Comparison of ENCODE assay signal across 14 cellular contexts in the genomic region with DNA sequence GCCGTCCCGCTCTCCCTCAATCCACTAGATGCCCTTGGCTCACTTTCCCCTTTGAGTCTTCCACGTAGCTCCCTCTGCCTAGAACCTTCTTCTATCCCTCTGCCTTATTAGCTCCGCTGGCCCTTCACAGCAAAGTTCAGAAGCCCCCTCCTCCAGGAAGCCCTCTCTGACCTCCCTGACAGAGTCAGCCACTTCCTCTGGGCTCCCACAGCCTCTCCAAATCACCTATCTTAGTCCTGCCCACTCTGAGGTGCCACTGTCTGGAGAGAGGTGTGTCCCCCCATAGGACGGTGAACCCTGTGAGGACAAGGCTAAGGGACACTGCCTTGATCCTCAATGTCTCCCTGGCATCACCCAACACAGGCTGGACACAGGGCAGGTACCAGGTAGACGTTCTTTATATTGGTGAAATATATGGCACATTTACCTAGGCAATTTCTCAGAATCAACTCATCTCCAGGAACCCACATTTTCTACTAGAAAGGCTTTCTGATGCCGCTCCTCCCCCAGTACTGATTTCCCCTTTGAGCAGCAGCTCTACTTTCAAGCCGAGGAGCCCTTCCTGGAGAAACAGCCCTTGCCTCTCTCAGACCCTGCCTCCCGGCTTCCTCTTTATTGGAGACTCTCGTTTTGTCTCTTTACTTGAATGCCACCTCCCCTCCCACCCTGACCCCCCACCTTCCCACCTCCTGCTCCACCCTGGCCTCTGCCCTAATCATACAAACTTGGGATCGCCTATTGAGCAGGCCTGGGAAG. TPM values are rescaled to one million over a fixed set of nuclear protein-coding genes. Genes with fewer than 3 reads are reported as not detected.
DNase-seq lines count a peak whose midpoint lies in the region; ATAC-seq, FAIRE-seq and TF ChIP-seq lines count a peak whose summit lies in the region.
"Had no signal": no experiment of that assay in that cellular context is flagged by ENCODE, and none has a peak within 500 bp of the region (broad histone marks: within the 10 kb centered on the region; RNA-seq: fewer than 3 reads in every experiment).

No MANE protein-coding gene starts in this region.

- H3K36me3 Mint-ChIP-seq in activated CD8-positive, alpha-beta T cell treated with anti-CD3 and anti-CD28 coated beads for 36 hours (ENCODE audit: low read depth): peaks cover 38% of the 10 kb centered on the region

- no peaks in the 10 kb centered on the region for H3K27me3 Mint-ChIP-seq in activated CD8-positive, alpha-beta T cell treated with anti-CD3 and anti-CD28 coated beads for 36 hours

- no peak for TF ChIP-seq CTCF in activated CD8-positive, alpha-beta T cell treated with anti-CD3 and anti-CD28 coated beads for 36 hours (IDR thresholded peaks at IDR 0.05)
- TF ChIP-seq CTCF in upper lobe of right lung (IDR thresholded peaks at IDR 0.05) (no peak), mucosa of descending colon (IDR thresholded peaks at IDR 0.05) (no peak)

- intact Hi-C loops in activated CD8-positive, alpha-beta T cell treated with anti-CD3 and anti-CD28 coated beads for 36 hours (cut with micrococcal nuclease): loop anchor here (5.0 to 10.0 kb wide), 2 partner anchors 40 to 92 kb away; a partner anchor contains a TSS
- intact Hi-C loops in upper lobe of right lung (cut with DNase I) (no loop called here), mucosa of descending colon (cut with DNase I, micrococcal nuclease) (no loop called here)

- H3K36me3 ChIP-seq in upper lobe of right lung: no peaks in the 10 kb centered on the region
- H3K36me3 ChIP-seq in mucosa of descending colon (ENCODE audit: low read depth): no peaks in the 10 kb centered on the region
- H3K36me3 ChIP-seq: adrenal gland had no signal

- H3K4me1 Mint-ChIP-seq in activated CD8-positive, alpha-beta T cell treated with anti-CD3 and anti-CD28 coated beads for 36 hours (ENCODE audit: low read depth): peaks cover 46% of the 10 kb centered on the region

- FAIRE-seq in frontal cortex (lab: Jason Lieb, UNC): no peak
- FAIRE-seq: colon, HepG2, RCC 7860 had no signal

- no peak overlapping the region for H3K4me3 ChIP-seq in upper lobe of right lung
- H3K4me3 ChIP-seq in mucosa of descending colon: no peak overlapping the region
- H3K4me3 ChIP-seq: adrenal gland had no signal

- POLR2A ChIA-PET in activated CD8-positive, alpha-beta T cell treated with anti-CD3 and anti-CD28 coated beads for 36 hours (lab: Charles Lee): interaction anchor here (1.0 to 1.2 kb wide), 3 partner anchors 12 to 50 kb away, joined by 3 read pairs; a partner anchor contains a TSS

- H3K27ac ChIP-seq in upper lobe of right lung: peak overlapping the region; percentile 1
- H3K27ac ChIP-seq: adrenal gland, VCaP had no signal

- ATAC-seq in activated CD8-positive, alpha-beta T cell treated with anti-CD3 and anti-CD28 coated beads for 36 hours: peak; percentile 12
- ATAC-seq in upper lobe of right lung (no peak), mucosa of descending colon (no peak)
- ATAC-seq: HepG2 had no signal

- H3K4me1 ChIP-seq in upper lobe of right lung (peaks cover 19% of the 10 kb centered on the region), mucosa of descending colon (ENCODE audit: low read depth) (peaks cover 8% of the 10 kb centered on the region)

- peak; percentile 40 for DNase-seq in stimulated activated CD4-positive, alpha-beta T cell treated with anti-CD3 and anti-CD28 coated beads, Interleukin-15, amount 100 ng/mL, for 24 hours
- DNase-seq in stimulated activated CD4-positive, alpha-beta T cell treated with anti-CD3 and anti-CD28 coated beads, Interleukin-12 subunit alpha, Interleukin-12 subunit beta, amount 100 ng/mL, for 4 hours: no peak
- DNase-seq in activated CD8-positive, alpha-beta T cell treated with anti-CD3 and anti-CD28 coated beads for 36 hours: peak; percentile 64
- DNase-seq in medulla oblongata (ENCODE audit: extremely low spot score) (peak; percentile 38), upper lobe of right lung (no peak), mucosa of descending colon (no peak), NCI-H146 (lab: John Stamatoyannopoulos, UW) (no peak), frontal cortex (ENCODE audit: low spot score in 2 of 2) (no peak)
- DNase-seq: adrenal gland, NCI-H1417 treated with DMSO at 0.1 percent for 48 hours had no signal

- H3K27ac Mint-ChIP-seq in activated CD8-positive, alpha-beta T cell treated with anti-CD3 and anti-CD28 coated beads for 36 hours: peak overlapping the region; percentile 99

- peak overlapping the region; percentile 87 for H3K4me3 Mint-ChIP-seq in activated CD8-positive, alpha-beta T cell treated with anti-CD3 and anti-CD28 coated beads for 36 hours

- H3K27me3 ChIP-seq in upper lobe of right lung: no peaks in the 10 kb centered on the region
- H3K27me3 ChIP-seq: adrenal gland had no signal

- CTCF ChIA-PET in activated CD8-positive, alpha-beta T cell treated with anti-CD3 and anti-CD28 coated beads for 36 hours (lab: Charles Lee): interaction anchor here (0.8 to 1.0 kb wide), 3 partner anchors 9 to 49 kb away, joined by 3 to 4 read pairs (median 3); no protein-coding TSS in a partner anchor

- H3K9me3 ChIP-seq in upper lobe of right lung: no peaks in the 10 kb centered on the region
- no peaks in the 10 kb centered on the region for H3K9me3 ChIP-seq in mucosa of descending colon
- H3K9me3 ChIP-seq: adrenal gland had no signal

- H3K9me3 Mint-ChIP-seq in activated CD8-positive, alpha-beta T cell treated with anti-CD3 and anti-CD28 coated beads for 36 hours: no peaks in the 10 kb centered on the region

RNA-seq across cellular contexts. Expression of a gene that starts 3.4 kb away (rescaled TPM):
- total RNA-seq in activated CD8-positive, alpha-beta T cell treated with anti-CD3 and anti-CD28 coated beads for 36 hours: 100 to 1,000 TPM; 112 to 123 TPM
- total RNA-seq in upper lobe of right lung: 99.0 TPM
- 10 to 100 TPM in 2 of 3 donors, 1 to 10 TPM in 1; 8.2 to 39.6 (median 21.8) TPM for total RNA-seq in mucosa of descending colon
- total RNA-seq in frontal cortex: 0.41 TPM

RNA-seq across cellular contexts. Expression of a gene that starts 6.8 kb away (rescaled TPM):
- total RNA-seq in activated CD8-positive, alpha-beta T cell treated with anti-CD3 and anti-CD28 coated beads for 36 hours: 1 to 10 TPM; 3.1 to 5.1 TPM
- total RNA-seq in upper lobe of right lung (5.5 TPM), mucosa of descending colon (10 to 100 TPM in 1 of 3 donors, 1 to 10 TPM in 2; 7.0 to 11.3 (median 9.1) TPM), frontal cortex (5.3 TPM)

RNA-seq across cellular contexts. Expression of a gene that starts 19.2 kb away (rescaled TPM):
- 1 to 10 TPM; 8.9 to 9.1 TPM for total RNA-seq in activated CD8-positive, alpha-beta T cell treated with anti-CD3 and anti-CD28 coated beads for 36 hours
- total RNA-seq in upper lobe of right lung (19.5 TPM), mucosa of descending colon (10 to 100 TPM in 1 of 3 donors, 1 to 10 TPM in 2; 3.8 to 15.2 (median 5.6) TPM), frontal cortex (6.5 TPM)

RNA-seq across cellular contexts. Expression of a gene that starts 40.0 kb away (rescaled TPM):
- total RNA-seq in activated CD8-positive, alpha-beta T cell treated with anti-CD3 and anti-CD28 coated beads for 36 hours: 10 to 100 TPM; 46.6 to 47.0 TPM
- total RNA-seq in upper lobe of right lung: 12.4 TPM
- 10 to 100 TPM; 12.5 to 16.4 (median 13.3) TPM for total RNA-seq in mucosa of descending colon
- total RNA-seq in frontal cortex: 14.7 TPM

RNA-seq across cellular contexts. Expression of a gene that starts 40.5 kb away (rescaled TPM):
- total RNA-seq in activated CD8-positive, alpha-beta T cell treated with anti-CD3 and anti-CD28 coated beads for 36 hours: 10 to 100 TPM; 32.3 to 36.9 TPM
- 15.0 TPM for total RNA-seq in upper lobe of right lung
- total RNA-seq in mucosa of descending colon: 10 to 100 TPM; 16.6 to 22.5 (median 17.3) TPM
- total RNA-seq in frontal cortex: 28.1 TPM

Comparison
In these comparisons a context has a peak if more than half of its experiments do, and no peak if none do; other contexts are left out.
1. DNase-seq: peak in stimulated activated CD4-positive, alpha-beta T cell treated with anti-CD3 and anti-CD28 coated beads, Interleukin-15, amount 100 ng/mL, for 24 hours (single experiment), activated CD8-positive, alpha-beta T cell treated with anti-CD3 and anti-CD28 coated beads for 36 hours (single experiment) and medulla oblongata (single experiment); none in stimulated activated CD4-positive, alpha-beta T cell treated with anti-CD3 and anti-CD28 coated beads, Interleukin-12 subunit alpha, Interleukin-12 subunit beta, amount 100 ng/mL, for 4 hours (single experiment), upper lobe of right lung (single experiment), mucosa of descending colon (0 of 3), NCI-H146 (single experiment) and frontal cortex (0 of 2).